Comparison of ENCODE assay signal across 11 cellular contexts in genomic region chr1:48039088-48040049, GRCh38. TPM values are rescaled to one million over a fixed set of nuclear protein-coding genes. Genes with fewer than 3 reads are reported as not detected.
A peak's percentile ranks its signal among the peaks of the same experiment; 100 is the strongest.
DNase-seq lines count a peak whose midpoint lies in the region; ATAC-seq, FAIRE-seq and TF ChIP-seq lines count a peak whose summit lies in the region.
"Had no signal": no experiment of that assay in that cellular context is flagged by ENCODE, and none has a peak within 500 bp of the region (broad histone marks: within the 10 kb centered on the region; RNA-seq: fewer than 3 reads in every experiment).

No MANE protein-coding gene starts in this region.

- peaks cover 5 to 12% (median 12%) of the 10 kb centered on the region in 3 donors for H3K27me3 Mint-ChIP-seq in CD14-positive monocyte (ENCODE audit: low read depth in 3 of 3)

- H3K4me3 ChIP-seq in SK-N-MC (no peak overlapping the region), mesendoderm (ENCODE audit: low read length) (no peak overlapping the region), trophoblast cell (ENCODE audit: low read depth, low read length) (no peak overlapping the region)

- H3K9me3 ChIP-seq in SK-N-MC (ENCODE audit: low read depth, low read length), result no peaks in the 10 kb centered on the region
- no peaks in the 10 kb centered on the region for H3K9me3 ChIP-seq in trophoblast cell (ENCODE audit: insufficient read depth, low read depth, low read length)

- H3K4me2 ChIP-seq in mesendoderm (ENCODE audit: low read length) (no peak overlapping the region), trophoblast cell (ENCODE audit: low read length) (no peak overlapping the region)

- peaks cover 0 to 5% (median 0%) of the 10 kb centered on the region in 7 donors for H3K9me3 Mint-ChIP-seq in CD14-positive monocyte

- H3K56ac ChIP-seq in mesendoderm (ENCODE audit: low read length), result peak overlapping the region; percentile 53

- H3K9ac ChIP-seq in SK-N-MC (ENCODE audit: insufficient read length), result no peak overlapping the region
- no peak overlapping the region for H3K9ac ChIP-seq in mesendoderm (ENCODE audit: low read length)
- H3K9ac ChIP-seq in trophoblast cell (ENCODE audit: low read length), result no peak overlapping the region

- peak; percentile 65 for FAIRE-seq in GM18507 (lab: Jason Lieb, UNC)
- FAIRE-seq: G401.6 had no signal

- no peak overlapping the region for H3K18ac ChIP-seq in mesendoderm (ENCODE audit: low read length)
- no peak overlapping the region for H3K18ac ChIP-seq in trophoblast cell (ENCODE audit: low read length)

- intact Hi-C loops in CD14-positive monocyte (cut with micrococcal nuclease), result no loop called here

- WGBS in mesendoderm (ENCODE audit: extremely low coverage, insufficient coverage, low lambda C conversion rate), result no CpG with 5 or more reads among the region's 12 CpGs
- WGBS in trophoblast cell (ENCODE audit: extremely low coverage, insufficient coverage, insufficient read length), result no CpG with 5 or more reads among the region's 12 CpGs

- H3K4ac ChIP-seq in mesendoderm (ENCODE audit: low read depth, low read length) (no peak overlapping the region), trophoblast cell (ENCODE audit: low read depth, low read length) (no peak overlapping the region)

- H2BK120ac ChIP-seq in mesendoderm (ENCODE audit: low read depth, low read length) (no peak overlapping the region), trophoblast cell (ENCODE audit: insufficient read depth, low read length, poor library complexity) (no peak overlapping the region)

- H2AFZ ChIP-seq in trophoblast cell (ENCODE audit: insufficient read depth, low read length, poor library complexity), result no peak overlapping the region

- no peaks in the 10 kb centered on the region for H3K27me3 ChIP-seq in mesendoderm (ENCODE audit: insufficient read depth, low read length, poor library complexity)
- no peaks in the 10 kb centered on the region for H3K27me3 ChIP-seq in trophoblast cell (ENCODE audit: insufficient read depth, low read length)

- H4K91ac ChIP-seq in trophoblast cell (ENCODE audit: low read depth, low read length), result no peak overlapping the region

- H3K79me1 ChIP-seq in mesendoderm (ENCODE audit: low read length), result no peaks in the 10 kb centered on the region
- no peaks in the 10 kb centered on the region for H3K79me1 ChIP-seq in trophoblast cell (ENCODE audit: low read length)

- no peak overlapping the region for H3K27ac Mint-ChIP-seq in CD14-positive monocyte

- no peaks in the 10 kb centered on the region for H3K4me1 Mint-ChIP-seq in CD14-positive monocyte

- no peak overlapping the region for H2AK5ac ChIP-seq in mesendoderm (ENCODE audit: low read length)
- H2AK5ac ChIP-seq in trophoblast cell (ENCODE audit: low read length), result no peak overlapping the region

- no peak overlapping the region for H3K4me3 Mint-ChIP-seq in CD14-positive monocyte

- H3K4me1 ChIP-seq in mesendoderm (ENCODE audit: control insufficient read depth, low read depth, low read length) (peaks cover 32% of the 10 kb centered on the region), trophoblast cell (ENCODE audit: control insufficient read depth in 1 of 2, insufficient read depth in 2 of 2, low read length in 2 of 2) (no peaks in the 10 kb centered on the region)

- no peak overlapping the region for H2BK12ac ChIP-seq in trophoblast cell (ENCODE audit: low read length)

- H4K5ac ChIP-seq in mesendoderm (ENCODE audit: low read length), result no peak overlapping the region

- H3K14ac ChIP-seq in trophoblast cell (ENCODE audit: low read length), result no peak overlapping the region

- no peak overlapping the region for H3K23ac ChIP-seq in mesendoderm (ENCODE audit: low read length)
- H3K23ac ChIP-seq in trophoblast cell (ENCODE audit: low read length), result no peak overlapping the region

- no peak overlapping the region for H2BK15ac ChIP-seq in mesendoderm (replicated peaks; ENCODE audit: low read depth)

- H4K12ac ChIP-seq in trophoblast cell (ENCODE audit: low read depth, low read length), result no peak overlapping the region

- H3K36me3 Mint-ChIP-seq in CD14-positive monocyte, result no peaks in the 10 kb centered on the region

- no peak overlapping the region for H2BK5ac ChIP-seq in mesendoderm (ENCODE audit: low read length)
- H2BK5ac ChIP-seq in trophoblast cell (ENCODE audit: low read depth, low read length, poor library complexity), result no peak overlapping the region

- H3K36me3 ChIP-seq in SK-N-MC (ENCODE audit: insufficient read depth, low read length), result no peaks in the 10 kb centered on the region
- no peaks in the 10 kb centered on the region for H3K36me3 ChIP-seq in mesendoderm (ENCODE audit: control insufficient read depth, insufficient read depth, low read length)
- no peaks in the 10 kb centered on the region for H3K36me3 ChIP-seq in trophoblast cell (ENCODE audit: control insufficient read depth in 1 of 2, insufficient read depth in 2 of 2, low read length in 2 of 2)

- H4K8ac ChIP-seq in mesendoderm (ENCODE audit: low read depth, low read length), result no peak overlapping the region
- H4K8ac ChIP-seq in trophoblast cell (ENCODE audit: low read depth, low read length), result no peak overlapping the region

- H3K79me2 ChIP-seq in mesendoderm (ENCODE audit: control insufficient read depth, insufficient read depth, low read length) (no peaks in the 10 kb centered on the region), trophoblast cell (ENCODE audit: control insufficient read depth, insufficient read depth, low read length, poor library complexity) (no peaks in the 10 kb centered on the region)

- ATAC-seq in HG02588 (IDR thresholded peaks at IDR 0.05; ENCODE audit: unreplicated experiment), result peak; percentile 52

- no peak for TF ChIP-seq CTCF in CD14-positive monocyte (IDR thresholded peaks at IDR 0.05)

- no peak overlapping the region for H3K27ac ChIP-seq in SK-N-MC
- no peak overlapping the region for H3K27ac ChIP-seq in mesendoderm (ENCODE audit: low read depth, low read length)
- H3K27ac ChIP-seq in trophoblast cell (ENCODE audit: low read depth, low read length), result no peak overlapping the region
- H3K27ac ChIP-seq: HL-60 had no signal

- DNase-seq in GM18507 (ENCODE audit: extremely low spot score, insufficient read length, low read depth) (no peak), SK-N-MC (ENCODE audit: low read depth, low spot score) (peak; percentile 2), mesendoderm (no peak), H4 (ENCODE audit: low spot score) (no peak), dermis blood vessel endothelial cell (no peak), CD14-positive monocyte (ENCODE audit: low spot score) (no peak), trophoblast cell (no peak)

RNA-seq across cellular contexts. Expression of gene TRABD2B, which starts 42.2 kb away (rescaled TPM):
- 3.4 TPM for polyA plus RNA-seq in mesendoderm (2013, experiment 1 of 2)
- polyA plus RNA-seq in mesendoderm (2013, experiment 2 of 2), result 2.7 TPM
- 0.06 and 0.08 TPM in 2 replicates for total RNA-seq in H4 (2014; rRNA removed; shearing (Covaris generic))
- under 0.01 TPM in 1 of 2 replicates, not detected in the other for total RNA-seq in dermis blood vessel endothelial cell
- not detected for polyA plus RNA-seq in CD14-positive monocyte
- polyA plus RNA-seq in trophoblast cell (2013), result 0.03 and 0.11 TPM in 2 replicates
- total RNA-seq: activated CD8-positive, alpha-beta memory T cell treated with anti-CD3 and anti-CD28 coated beads for 36 hours had no signal
